14 cellular contexts compared by ENCODE assay signal in the genomic region with DNA sequence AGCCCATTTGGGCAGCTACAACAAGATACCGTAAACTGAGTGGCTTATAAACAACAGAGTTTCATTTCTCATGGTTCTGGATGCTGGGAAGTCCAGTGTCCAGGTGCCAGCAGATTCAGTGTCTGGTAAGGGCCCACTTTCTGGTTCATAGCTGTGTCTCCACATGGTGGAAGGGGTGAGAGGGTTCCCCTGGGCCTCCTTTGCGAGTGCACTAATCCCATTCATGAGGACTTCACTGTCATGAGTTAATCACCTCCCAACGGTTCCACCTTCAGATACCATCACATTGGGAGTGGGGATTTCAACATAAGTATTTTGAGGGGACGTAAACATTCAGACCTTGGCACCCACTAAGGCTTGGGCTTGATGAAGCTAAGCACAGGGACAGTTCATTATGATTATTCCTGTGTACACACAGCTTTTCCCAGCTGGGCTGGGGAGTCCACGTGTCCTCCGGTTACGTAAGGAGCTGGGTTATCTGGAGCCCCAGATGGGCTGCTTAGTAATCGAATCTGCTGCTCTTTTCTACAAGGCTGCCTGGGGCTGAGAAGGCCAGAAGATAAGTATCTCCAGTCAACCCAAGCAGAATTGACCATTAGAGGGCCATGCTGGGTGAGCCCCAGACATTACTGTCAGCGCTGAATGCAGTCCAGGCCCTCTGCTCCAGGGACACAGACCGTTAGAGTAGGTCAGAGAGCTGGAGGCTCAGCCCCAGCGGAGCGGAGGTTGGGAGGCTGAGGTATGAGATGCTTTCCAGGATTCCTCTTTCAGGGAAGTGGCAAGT. TPM values are rescaled to one million over a fixed set of nuclear protein-coding genes. Genes with fewer than 3 reads are reported as not detected.
DNase-seq lines count a peak whose midpoint lies in the region; ATAC-seq and TF ChIP-seq lines count a peak whose summit lies in the region.
"Had no signal": no experiment of that assay in that cellular context is flagged by ENCODE, and none has a peak within 500 bp of the region (broad histone marks: within the 10 kb centered on the region; RNA-seq: fewer than 3 reads in every experiment).

No MANE protein-coding gene starts in this region.

- intact Hi-C loops in ascending aorta (cut with DNase I) (loop anchor here (5.0 kb wide), 1 partner anchor 37 kb away; no protein-coding TSS in a partner anchor), gastrocnemius medialis (cut with DNase I; ENCODE audit: low total_unique reads) (no loop called here)

- H4K8ac ChIP-seq in neuronal stem cell (ENCODE audit: low read depth, low read length), result no peak overlapping the region

- H2BK5ac ChIP-seq in neuronal stem cell (ENCODE audit: low read length), result no peak overlapping the region

- no peaks in the 10 kb centered on the region for H3K36me3 ChIP-seq in ascending aorta
- H3K36me3 ChIP-seq in gastrocnemius medialis, result no peaks in the 10 kb centered on the region
- H3K36me3 ChIP-seq in neuronal stem cell (replicated peaks in 1 of 2; ENCODE audit: control insufficient read depth in 2 of 2, insufficient read depth in 2 of 2, low read length in 2 of 2), result no peaks in the 10 kb centered on the region
- H3K36me3 ChIP-seq: neural progenitor cell had no signal

- no peak overlapping the region for H2BK12ac ChIP-seq in neuronal stem cell (ENCODE audit: low read length)

- H2BK120ac ChIP-seq in neuronal stem cell (ENCODE audit: low read depth, low read length), result no peak overlapping the region

- DNase-seq in ELF-1 (ENCODE audit: low read depth, low spot score) (peak; percentile 78), ascending aorta (ENCODE audit: low spot score in 2 of 2) (no peak), hepatic stellate cell (ENCODE audit: low spot score) (peak; percentile 47), gastrocnemius medialis (peak in 1 of 2 donors; percentile 26), neuronal stem cell (ENCODE audit: low spot score) (no peak), NCI-H2171 treated with DMSO at 0.1 percent for 48 hours (lab: John Stamatoyannopoulos, UW) (no peak)
- DNase-seq: foreskin keratinocyte, GF-D8, PC-3, T1000 had no signal

- no peak overlapping the region for H3K14ac ChIP-seq in neuronal stem cell (ENCODE audit: low read length)

- no CpG with 5 or more reads among the region's 12 CpGs for WGBS in neuronal stem cell (ENCODE audit: extremely low coverage in 2 of 2, insufficient read length in 2 of 2, insufficient replicate concordance in 1 of 2), 2 donors

- peaks cover 15 to 79% of the 10 kb centered on the region in 2 donors for H3K4me1 ChIP-seq in ascending aorta
- H3K4me1 ChIP-seq in gastrocnemius medialis, result peaks cover 60 to 75% of the 10 kb centered on the region in 2 donors
- H3K4me1 ChIP-seq in neuronal stem cell (ENCODE audit: control insufficient read depth in 2 of 2, insufficient read depth in 1 of 2, low read depth in 1 of 2, low read length in 2 of 2), result peaks cover 6 to 18% of the 10 kb centered on the region in 2 donors

- H2AFZ ChIP-seq in neuronal stem cell (ENCODE audit: low read length), result no peak overlapping the region
- H2AFZ ChIP-seq: neural progenitor cell had no signal

- TF ChIP-seq CTCF in ascending aorta (IDR thresholded peaks at IDR 0.05) (no peak), gastrocnemius medialis (IDR thresholded peaks at IDR 0.05 in 4 of 5, conservative IDR thresholded peaks at IDR 0.05 in 1 of 5) (no peak)

- no peak overlapping the region for H2BK15ac ChIP-seq in neuronal stem cell (ENCODE audit: low read length)

- H3K4me3 ChIP-seq in ascending aorta (no peak overlapping the region), gastrocnemius medialis (no peak overlapping the region), neuronal stem cell (ENCODE audit: low read length in 2 of 2) (no peak overlapping the region)
- H3K4me3 ChIP-seq: neural progenitor cell had no signal

- H3K23ac ChIP-seq in neuronal stem cell (ENCODE audit: low read depth, low read length, poor library complexity), result no peak overlapping the region

- H3K9ac ChIP-seq in neuronal stem cell (ENCODE audit: low read depth, low read length, poor library complexity), result no peak overlapping the region
- H3K9ac ChIP-seq: neural progenitor cell had no signal

- no peak overlapping the region for H3K4me2 ChIP-seq in neuronal stem cell (ENCODE audit: insufficient read depth, low read length, poor library complexity, severe bottlenecking)
- H3K4me2 ChIP-seq: neural progenitor cell had no signal

- no peaks in the 10 kb centered on the region for H3K79me1 ChIP-seq in neuronal stem cell (ENCODE audit: low read depth, low read length)

- H3K4ac ChIP-seq in neuronal stem cell (ENCODE audit: low read length), result no peak overlapping the region

- no peak overlapping the region for H4K91ac ChIP-seq in neuronal stem cell (ENCODE audit: low read depth, low read length, poor library complexity)

- H3K18ac ChIP-seq in neuronal stem cell (ENCODE audit: low read length), result no peak overlapping the region

- H3K9me3 ChIP-seq in ascending aorta, result no peaks in the 10 kb centered on the region
- H3K9me3 ChIP-seq in gastrocnemius medialis, result no peaks in the 10 kb centered on the region
- H3K9me3 ChIP-seq in neuronal stem cell (replicated peaks in 1 of 2; ENCODE audit: control insufficient read depth in 2 of 2, insufficient read depth in 1 of 2, low read depth in 1 of 2, low read length in 2 of 2), result no peaks in the 10 kb centered on the region

- TF ChIP-seq POLR2A in gastrocnemius medialis (IDR thresholded peaks at IDR 0.05), result no peak

- no peaks in the 10 kb centered on the region for H3K27me3 ChIP-seq in ascending aorta
- no peaks in the 10 kb centered on the region for H3K27me3 ChIP-seq in gastrocnemius medialis
- peaks cover 0 to 33% (median 0%) of the 10 kb centered on the region in 3 experiments for H3K27me3 ChIP-seq in neuronal stem cell (ENCODE audit: control insufficient read depth in 3 of 3, insufficient read depth in 3 of 3, low read depth in 1 of 3, low read length in 3 of 3)
- H3K27me3 ChIP-seq: foreskin keratinocyte, neural progenitor cell had no signal

- ATAC-seq in gastrocnemius medialis, result no peak
- ATAC-seq in GM21528 (IDR thresholded peaks at IDR 0.05; ENCODE audit: low FRiP score, unreplicated experiment), result no peak
- ATAC-seq in GM21447 (IDR thresholded peaks at IDR 0.05; ENCODE audit: unreplicated experiment), result no peak
- ATAC-seq: activated naive CD4-positive, alpha-beta T cell treated with anti-CD3 and anti-CD28 coated beads, Interleukin-2, amount 50 U/mL, for 72 hours; foreskin keratinocyte; PC-3 had no signal

- peak overlapping the region; percentile 28 to 92 for H3K27ac ChIP-seq in ascending aorta
- H3K27ac ChIP-seq in gastrocnemius medialis, result peak overlapping the region in 3 of 4 donors; percentile 29 to 53 (median 33)
- no peak overlapping the region for H3K27ac ChIP-seq in neuronal stem cell (replicated peaks; ENCODE audit: low read length)
- H3K27ac ChIP-seq: foreskin keratinocyte, neural progenitor cell had no signal

- H2AK5ac ChIP-seq in neuronal stem cell (ENCODE audit: low read depth, low read length), result no peak overlapping the region

- in situ Hi-C loops in gastrocnemius medialis (cut with MboI; ENCODE audit: low sequenced_read_pairs in 4 of 4), result no loop called here

RNA-seq across cellular contexts. Expression of a gene that starts 42.7 kb away (rescaled TPM):
- 1,738 TPM for total RNA-seq in ascending aorta
- 10 to 100 TPM; 61.5 to 95.1 (median 90.0) TPM for total RNA-seq in gastrocnemius medialis
- 0.24 TPM for polyA plus RNA-seq in neuronal stem cell (2013, experiment 1 of 2)
- 0.19 TPM for polyA plus RNA-seq in neuronal stem cell (2013, experiment 2 of 2)

Comparison
In these comparisons a context has a peak if more than half of its experiments do, and no peak if none do; other contexts are left out.
1. DNase-seq: peak in ELF-1 (single experiment) and hepatic stellate cell (single experiment); none in ascending aorta (0 of 2), neuronal stem cell (single experiment) and NCI-H2171 treated with DMSO at 0.1 percent for 48 hours (single experiment).
2. RNA of a gene that starts 42.7 kb away (total RNA-seq): 1,738 TPM in ascending aorta (single experiment); 61.5 to 95.1 TPM in gastrocnemius medialis; every median in the first group is over 10 times any median in the second.